9 cellular contexts compared by ENCODE assay signal in genomic region chr12:130281157-130281799, GRCh38. TPM values are rescaled to one million over a fixed set of nuclear protein-coding genes. Genes with fewer than 3 reads are reported as not detected.
DNase-seq lines count a peak whose midpoint lies in the region; ATAC-seq and TF ChIP-seq lines count a peak whose summit lies in the region.
"Had no signal": no experiment of that assay in that cellular context is flagged by ENCODE, and none has a peak within 500 bp of the region (broad histone marks: within the 10 kb centered on the region; RNA-seq: fewer than 3 reads in every experiment).

No MANE protein-coding gene starts in this region.

- peaks cover 45% of the 10 kb centered on the region for H3K27me3 ChIP-seq in left ventricle myocardium inferior (ENCODE audit: low read depth)

- ATAC-seq in GM18909 (IDR thresholded peaks at IDR 0.05; ENCODE audit: poor library complexity, unreplicated experiment), result no peak
- ATAC-seq in HG03196 (IDR thresholded peaks at IDR 0.05; ENCODE audit: unreplicated experiment), result no peak
- no peak for ATAC-seq in stimulated activated memory B cell treated with anti-CD40 and anti-IgM and Interleukin-4, amounts not matched to agents 10 μg/mL and 1 μg/mL and 100 μg/mL, for 72 hours

- H3K9me3 Mint-ChIP-seq in stimulated activated memory B cell treated with anti-CD40 and anti-IgM and Interleukin-4, amounts not matched to agents 10 μg/mL and 1 μg/mL and 100 μg/mL, for 72 hours, result peaks cover 9% of the 10 kb centered on the region

- peaks cover 7% of the 10 kb centered on the region for H3K9me3 ChIP-seq in left ventricle myocardium inferior (replicated peaks)

- no peak overlapping the region for H3K27ac Mint-ChIP-seq in stimulated activated memory B cell treated with anti-CD40 and anti-IgM and Interleukin-4, amounts not matched to agents 10 μg/mL and 1 μg/mL and 100 μg/mL, for 72 hours

- intact Hi-C loops in left ventricle myocardium inferior (cut with micrococcal nuclease), result no loop called here

- peak overlapping the region; percentile 40 for H3K4me3 ChIP-seq in left ventricle myocardium inferior

- no peak overlapping the region for H3K4me3 Mint-ChIP-seq in stimulated activated memory B cell treated with anti-CD40 and anti-IgM and Interleukin-4, amounts not matched to agents 10 μg/mL and 1 μg/mL and 100 μg/mL, for 72 hours

- no peaks in the 10 kb centered on the region for H3K4me1 ChIP-seq in left ventricle myocardium inferior

- H3K36me3 Mint-ChIP-seq in stimulated activated memory B cell treated with anti-CD40 and anti-IgM and Interleukin-4, amounts not matched to agents 10 μg/mL and 1 μg/mL and 100 μg/mL, for 72 hours, result no peaks in the 10 kb centered on the region

- no peak overlapping the region for H3K27ac ChIP-seq in left ventricle myocardium inferior (replicated peaks)

- DNase-seq in activated T-cell treated with anti-CD3 and anti-CD28 coated beads for 1 hour (ENCODE audit: low read depth), result peak; percentile 5
- no peak for DNase-seq in activated T-cell treated with anti-CD3 and anti-CD28 coated beads for 4 hours
- peak; percentile 83 for DNase-seq in activated CD8-positive, alpha-beta memory T cell treated with anti-CD3 and anti-CD28 coated beads, Interleukin-2, amount 50 U/mL, for 48 hours
- no peak for DNase-seq in left ventricle myocardium inferior
- DNase-seq in stimulated activated CD4-positive, alpha-beta T cell treated with anti-CD3 and anti-CD28 coated beads, Interleukin-15, amount 100 ng/mL, for 24 hours, result peak; percentile 56

- H3K27me3 Mint-ChIP-seq in stimulated activated memory B cell treated with anti-CD40 and anti-IgM and Interleukin-4, amounts not matched to agents 10 μg/mL and 1 μg/mL and 100 μg/mL, for 72 hours, result no peaks in the 10 kb centered on the region

- H3K4me1 Mint-ChIP-seq in stimulated activated memory B cell treated with anti-CD40 and anti-IgM and Interleukin-4, amounts not matched to agents 10 μg/mL and 1 μg/mL and 100 μg/mL, for 72 hours, result no peaks in the 10 kb centered on the region

- peak; percentile 79 for TF ChIP-seq CTCF in left ventricle myocardium inferior (IDR thresholded peaks at IDR 0.05; ENCODE audit: borderline replicate concordance)

- no peaks in the 10 kb centered on the region for H3K36me3 ChIP-seq in left ventricle myocardium inferior

RNA-seq across cellular contexts. Expression of gene PIWIL1, which starts 56.4 kb away (rescaled TPM):
- total RNA-seq in left ventricle myocardium inferior, result not detected
- total RNA-seq: renal cortical epithelial cell had no signal

Comparison
In these comparisons a context has a peak if more than half of its experiments do, and no peak if none do; other contexts are left out.
1. DNase-seq: peak in activated T-cell treated with anti-CD3 and anti-CD28 coated beads for 1 hour (single experiment), activated CD8-positive, alpha-beta memory T cell treated with anti-CD3 and anti-CD28 coated beads, Interleukin-2, amount 50 U/mL, for 48 hours (single experiment) and stimulated activated CD4-positive, alpha-beta T cell treated with anti-CD3 and anti-CD28 coated beads, Interleukin-15, amount 100 ng/mL, for 24 hours (single experiment); none in activated T-cell treated with anti-CD3 and anti-CD28 coated beads for 4 hours (single experiment) and left ventricle myocardium inferior (single experiment).